In genomic region chr5:13218518-13218917, GRCh38 we compare ENCODE assay signal across 11 cellular contexts.
DNase-seq lines count a peak whose midpoint lies in the region; ATAC-seq and TF ChIP-seq lines count a peak whose summit lies in the region.
"Had no signal": no experiment of that assay in that cellular context is flagged by ENCODE, and none has a peak within 500 bp of the region (broad histone marks: within the 10 kb centered on the region; RNA-seq: fewer than 3 reads in every experiment).

No MANE protein-coding gene starts in this region.

- H3K4me1 ChIP-seq in liver (ENCODE audit: control insufficient read depth in 4 of 4, insufficient read depth in 4 of 4, low read length in 3 of 4) = no peaks in the 10 kb centered on the region
- H3K4me1 ChIP-seq in gastroesophageal sphincter = no peaks in the 10 kb centered on the region

- DNase-seq in GM04504 (ENCODE audit: low read depth) (peak; percentile 10), WERI-Rb-1 (no peak), NCI-H774 (lab: John Stamatoyannopoulos, UW) (no peak), DMS114 treated with DMSO at 0.1 percent for 48 hours (lab: John Stamatoyannopoulos, UW; ENCODE audit: unreplicated experiment) (no peak)
- DNase-seq: aorta, right cardiac atrium had no signal

- ATAC-seq in gastroesophageal sphincter = no peak
- no peak for ATAC-seq in GM21528 (IDR thresholded peaks at IDR 0.05; ENCODE audit: low FRiP score, unreplicated experiment)

- no peak overlapping the region for H3K27ac ChIP-seq in WERI-Rb-1
- H3K27ac ChIP-seq in liver (ENCODE audit: low read depth in 1 of 2, low read length in 2 of 2) = no peak overlapping the region
- no peak overlapping the region for H3K27ac ChIP-seq in gastroesophageal sphincter

- H3K27me3 ChIP-seq in WERI-Rb-1 (ENCODE audit: insufficient read depth, low read depth, severe bottlenecking) (no peaks in the 10 kb centered on the region), liver (ENCODE audit: control insufficient read depth in 4 of 4, insufficient read depth in 4 of 4, low read length in 3 of 4) (no peaks in the 10 kb centered on the region), gastroesophageal sphincter (no peaks in the 10 kb centered on the region)

- WGBS in liver = 65% methylated on average over 2 of the region's 2 CpGs
- WGBS in gastroesophageal sphincter (ENCODE audit: low coverage in 1 of 2), 2 donors = 80 to 89% methylated on average over 1 to 2 of the region's 2 CpGs

- H3K9me3 ChIP-seq in WERI-Rb-1 (ENCODE audit: severe bottlenecking) (no peaks in the 10 kb centered on the region), liver (ENCODE audit: control insufficient read depth in 4 of 4, low read length in 3 of 4) (no peaks in the 10 kb centered on the region), gastroesophageal sphincter (no peaks in the 10 kb centered on the region)

- peak; percentile 56 for TF ChIP-seq CTCF in WERI-Rb-1 (IDR thresholded peaks at IDR 0.05; ENCODE audit: low read depth, low read length)
- no peak for TF ChIP-seq CTCF in liver (IDR thresholded peaks at IDR 0.05; ENCODE audit: low read depth, low read length, missing input control)
- TF ChIP-seq CTCF in gastroesophageal sphincter (IDR thresholded peaks at IDR 0.05) = no peak

- no peak for TF ChIP-seq POLR2A in gastroesophageal sphincter (IDR thresholded peaks at IDR 0.05)

- TF ChIP-seq EP300 in Ishikawa (IDR thresholded peaks at IDR 0.05; ENCODE audit: borderline replicate concordance) (no peak), gastroesophageal sphincter (IDR thresholded peaks at IDR 0.05) (no peak)

- no peak overlapping the region for H3K9ac ChIP-seq in liver (ENCODE audit: low read depth in 1 of 2, low read length in 2 of 2)

- TF ChIP-seq RAD21 in Ishikawa (IDR thresholded peaks at IDR 0.05; ENCODE audit: low read depth) (peak; percentile 49), liver (IDR thresholded peaks at IDR 0.05) (peak; percentile 21 to 66)

- no peak overlapping the region for H3K4me3 ChIP-seq in WERI-Rb-1 (ENCODE audit: low read depth, low read length)
- no peak overlapping the region for H3K4me3 ChIP-seq in liver (ENCODE audit: low read depth in 1 of 3, low read length in 3 of 3)
- no peak overlapping the region for H3K4me3 ChIP-seq in gastroesophageal sphincter
- H3K4me3 ChIP-seq: lung had no signal

- no peaks in the 10 kb centered on the region for H3K36me3 ChIP-seq in WERI-Rb-1
- no peaks in the 10 kb centered on the region for H3K36me3 ChIP-seq in liver (ENCODE audit: control insufficient read depth in 4 of 4, insufficient read depth in 3 of 4, low read depth in 1 of 4, low read length in 3 of 4)
- H3K36me3 ChIP-seq in gastroesophageal sphincter = no peaks in the 10 kb centered on the region

TF ChIP-seq in Ishikawa, 13 proteins besides CTCF, POLR2A, EP300 and RAD21:
- TF ChIP-seq TAF1 (IDR thresholded peaks at IDR 0.05; ENCODE audit: low read depth) (no peak), USF1 (IDR thresholded peaks at IDR 0.05) (no peak), ZBTB7A (IDR thresholded peaks at IDR 0.05; ENCODE audit: low read depth) (no peak), EGR1 (IDR thresholded peaks at IDR 0.05) (no peak), FOXM1 (IDR thresholded peaks at IDR 0.05; ENCODE audit: borderline replicate concordance, low read depth) (no peak), REST (IDR thresholded peaks at IDR 0.05; ENCODE audit: low read depth) (no peak), TCF12 (IDR thresholded peaks at IDR 0.05; ENCODE audit: low read depth) (no peak)

TF ChIP-seq in liver, 16 proteins besides CTCF, POLR2A, EP300 and RAD21:
- no peak for TF ChIP-seq GABPA (IDR thresholded peaks at IDR 0.05 in 1 of 2, conservative IDR thresholded peaks at IDR 0.05 in 1 of 2)
- no peak for TF ChIP-seq ATF3 (IDR thresholded peaks at IDR 0.05)
TF ChIP-seq in liver: peak in this region for 0.
